In genomic region chr15:65337436-65338070, GRCh38 we compare ENCODE assay signal across 21 cellular contexts. TPM values are rescaled to one million over a fixed set of nuclear protein-coding genes. Genes with fewer than 3 reads are reported as not detected.
DNase-seq lines count a peak whose midpoint lies in the region; ATAC-seq and TF ChIP-seq lines count a peak whose summit lies in the region.
"Had no signal": no experiment of that assay in that cellular context is flagged by ENCODE, and none has a peak within 500 bp of the region (broad histone marks: within the 10 kb centered on the region; RNA-seq: fewer than 3 reads in every experiment).

No MANE protein-coding gene starts in this region.

- H3K18ac ChIP-seq in mesenchymal stem cell (ENCODE audit: low read depth in 1 of 2, low read length in 2 of 2) = peak overlapping the region; percentile 26 to 80

- H3K27me3 ChIP-seq in BE2C (no peaks in the 10 kb centered on the region), mesenchymal stem cell (ENCODE audit: control insufficient read depth in 1 of 2, insufficient read depth in 1 of 2, low read length in 2 of 2) (peaks cover 51 to 73% of the 10 kb centered on the region in 2 experiments)
- no peaks in the 10 kb centered on the region for H3K27me3 ChIP-seq in CD8-positive, alpha-beta memory T cell (ENCODE audit: insufficient read depth, low read length, poor library complexity, severe bottlenecking)
- H3K27me3 ChIP-seq: upper lobe of right lung had no signal

- no peak overlapping the region for H3K9ac ChIP-seq in mesenchymal stem cell (ENCODE audit: low read length)

- H3K4me3 ChIP-seq in BE2C (ENCODE audit: low read depth, low read length) = peak overlapping the region; percentile 23
- H3K4me3 ChIP-seq in mesenchymal stem cell (ENCODE audit: insufficient read depth in 1 of 2, low read depth in 1 of 2, low read length in 2 of 2) = no peak overlapping the region
- no peak overlapping the region for H3K4me3 ChIP-seq in CD8-positive, alpha-beta memory T cell (ENCODE audit: low read length)
- H3K4me3 ChIP-seq: SJSA1, upper lobe of right lung had no signal

- H3K27ac Mint-ChIP-seq in IgD-negative memory B cell = peak overlapping the region in 1 of 3 donors; percentile 5
- H3K27ac Mint-ChIP-seq in activated CD4-positive, alpha-beta T cell treated with anti-CD3 and anti-CD28 coated beads for 36 hours = no peak overlapping the region
- peak overlapping the region in 1 of 8 donors; percentile 29 for H3K27ac Mint-ChIP-seq in CD8-positive, alpha-beta memory T cell
- H3K27ac Mint-ChIP-seq: activated T-helper 2 cell treated with anti-CD3 and anti-CD28 coated beads, Interferon-gamma antibody, Interleukin-2, Interleukin-4, amounts not matched to agents 10 μg/mL and 5 μg/mL and 100 μg/mL, durations not matched to agents 14 hours and 24 hours and 36 hours had no signal

- no peak overlapping the region for H2BK5ac ChIP-seq in mesenchymal stem cell (ENCODE audit: low read depth, low read length, poor library complexity, severe bottlenecking)

- H3K14ac ChIP-seq in mesenchymal stem cell (ENCODE audit: low read length in 2 of 2) = peak overlapping the region in 1 of 2 experiments; percentile 61

- CTCF ChIA-PET in activated CD4-positive, alpha-beta T cell treated with anti-CD3 and anti-CD28 coated beads for 36 hours (lab: Charles Lee) = interaction anchor here (0.8 to 2.5 kb wide), 4 partner anchors 12 to 47 kb away, joined by 3 to 11 read pairs (median 4); no protein-coding TSS in a partner anchor
- CTCF ChIA-PET in CD8-positive, alpha-beta memory T cell (lab: Charles Lee) = interaction anchor here (1.3 kb wide), 1 partner anchor 18 kb away, joined by 5 read pairs; no protein-coding TSS in a partner anchor

- peak overlapping the region; percentile 89 for H4K8ac ChIP-seq in mesenchymal stem cell (ENCODE audit: low read length)

- H3K4ac ChIP-seq in mesenchymal stem cell (ENCODE audit: low read depth in 1 of 2, low read length in 2 of 2) = peak overlapping the region; percentile 41 to 69

- H3K36me3 ChIP-seq in BE2C = no peaks in the 10 kb centered on the region
- H3K36me3 ChIP-seq in mesenchymal stem cell (ENCODE audit: control insufficient read depth in 1 of 2, insufficient read depth in 2 of 2, low read depth in 1 of 2, low read length in 2 of 2) = no peaks in the 10 kb centered on the region
- no peaks in the 10 kb centered on the region for H3K36me3 ChIP-seq in CD8-positive, alpha-beta memory T cell (ENCODE audit: insufficient read depth, low read length)
- H3K36me3 ChIP-seq: SJSA1, upper lobe of right lung had no signal

- no peak overlapping the region for H3K4me2 ChIP-seq in mesenchymal stem cell (ENCODE audit: low read length, poor library complexity, severe bottlenecking)

- ATAC-seq in activated CD4-positive, alpha-beta T cell treated with anti-CD3 and anti-CD28 coated beads for 36 hours = no peak
- ATAC-seq: upper lobe of right lung had no signal

- H3K9me3 Mint-ChIP-seq in IgD-negative memory B cell = peaks cover 0 to 2% (median 0%) of the 10 kb centered on the region in 3 donors
- no peaks in the 10 kb centered on the region for H3K9me3 Mint-ChIP-seq in activated CD4-positive, alpha-beta T cell treated with anti-CD3 and anti-CD28 coated beads for 36 hours (ENCODE audit: low read depth)
- H3K9me3 Mint-ChIP-seq in CD8-positive, alpha-beta memory T cell = no peaks in the 10 kb centered on the region
- H3K9me3 Mint-ChIP-seq: activated T-helper 2 cell treated with anti-CD3 and anti-CD28 coated beads, Interferon-gamma antibody, Interleukin-2, Interleukin-4, amounts not matched to agents 10 μg/mL and 5 μg/mL and 100 μg/mL, durations not matched to agents 14 hours and 24 hours and 36 hours had no signal

- POLR2A ChIA-PET in activated CD4-positive, alpha-beta T cell treated with anti-CD3 and anti-CD28 coated beads for 36 hours (lab: Charles Lee) = interaction anchor here (1.3 kb wide), 1 partner anchor 33 kb away, joined by 3 read pairs; the partner anchor contains the start of gene RNU5B-1
- POLR2A ChIA-PET in CD8-positive, alpha-beta memory T cell (lab: Charles Lee) = no interaction called here

- H3K9me3 ChIP-seq in BE2C (no peaks in the 10 kb centered on the region), mesenchymal stem cell (ENCODE audit: control insufficient read depth, low read length) (no peaks in the 10 kb centered on the region)
- H3K9me3 ChIP-seq in CD8-positive, alpha-beta memory T cell (ENCODE audit: low read length) = no peaks in the 10 kb centered on the region
- H3K9me3 ChIP-seq: SJSA1, upper lobe of right lung had no signal

- H2BK12ac ChIP-seq in mesenchymal stem cell (ENCODE audit: low read length in 2 of 2) = peak overlapping the region; percentile 63 to 90

- peak overlapping the region in 1 of 2 experiments; percentile 74 for H3K23ac ChIP-seq in mesenchymal stem cell (ENCODE audit: low read length in 2 of 2)

- H3K36me3 Mint-ChIP-seq in IgD-negative memory B cell = peaks cover 5% of the 10 kb centered on the region
- H3K36me3 Mint-ChIP-seq in activated CD4-positive, alpha-beta T cell treated with anti-CD3 and anti-CD28 coated beads for 36 hours (ENCODE audit: low read depth) = no peaks in the 10 kb centered on the region
- H3K36me3 Mint-ChIP-seq in CD8-positive, alpha-beta memory T cell = no peaks in the 10 kb centered on the region

- no peak overlapping the region for H2AFZ ChIP-seq in mesenchymal stem cell (ENCODE audit: low read depth, low read length)

- no peak for TF ChIP-seq CTCF in BE2C (IDR thresholded peaks at IDR 0.05; ENCODE audit: low read depth, low read length)

- H3K79me1 ChIP-seq in mesenchymal stem cell (replicated peaks; ENCODE audit: low read length, poor library complexity, severe bottlenecking) = no peaks in the 10 kb centered on the region

- H3K4me1 ChIP-seq in BE2C = peaks cover 71% of the 10 kb centered on the region
- peaks cover 11% of the 10 kb centered on the region for H3K4me1 ChIP-seq in mesenchymal stem cell (ENCODE audit: control insufficient read depth, insufficient read depth, low read depth, low read length)
- H3K4me1 ChIP-seq in CD8-positive, alpha-beta memory T cell (ENCODE audit: insufficient read depth, low read length) = no peaks in the 10 kb centered on the region
- H3K4me1 ChIP-seq: SJSA1, upper lobe of right lung had no signal

- H3K27ac ChIP-seq in mesenchymal stem cell (ENCODE audit: low read length, poor library complexity, severe bottlenecking) = no peak overlapping the region
- no peak overlapping the region for H3K27ac ChIP-seq in CD8-positive, alpha-beta memory T cell (ENCODE audit: low read depth, low read length)
- H3K27ac ChIP-seq: SJSA1, upper lobe of right lung had no signal

- H2AK5ac ChIP-seq in mesenchymal stem cell (ENCODE audit: low read length, severe bottlenecking) = no peak overlapping the region

- intact Hi-C loops in activated CD4-positive, alpha-beta T cell treated with anti-CD3 and anti-CD28 coated beads for 36 hours (cut with DNase I, micrococcal nuclease) = no loop called here

- peak overlapping the region; percentile 64 for H2BK120ac ChIP-seq in mesenchymal stem cell (ENCODE audit: low read depth, low read length)

- peaks cover 30% of the 10 kb centered on the region for H3K27me3 Mint-ChIP-seq in IgD-negative memory B cell
- peaks cover 4% of the 10 kb centered on the region for H3K27me3 Mint-ChIP-seq in activated CD4-positive, alpha-beta T cell treated with anti-CD3 and anti-CD28 coated beads for 36 hours
- H3K27me3 Mint-ChIP-seq in CD8-positive, alpha-beta memory T cell = peaks cover 13 to 29% of the 10 kb centered on the region in 2 donors

- no peak overlapping the region for H2BK15ac ChIP-seq in mesenchymal stem cell (ENCODE audit: low read depth, poor library complexity, severe bottlenecking)

- H3K4me3 Mint-ChIP-seq in IgD-negative memory B cell = peak overlapping the region in 3 of 4 donors; percentile 64 to 93 (median 93)
- H3K4me3 Mint-ChIP-seq in activated CD4-positive, alpha-beta T cell treated with anti-CD3 and anti-CD28 coated beads for 36 hours = no peak overlapping the region
- H3K4me3 Mint-ChIP-seq in CD8-positive, alpha-beta memory T cell = no peak overlapping the region

- peaks cover 14 to 23% (median 17%) of the 10 kb centered on the region in 3 donors for H3K4me1 Mint-ChIP-seq in IgD-negative memory B cell
- no peaks in the 10 kb centered on the region for H3K4me1 Mint-ChIP-seq in activated CD4-positive, alpha-beta T cell treated with anti-CD3 and anti-CD28 coated beads for 36 hours
- H3K4me1 Mint-ChIP-seq in CD8-positive, alpha-beta memory T cell = peaks cover 0 to 2% (median 0%) of the 10 kb centered on the region in 3 donors

- DNase-seq in BE2C (peak; percentile 95), NCI-H69 (lab: John Stamatoyannopoulos, UW) (peak; percentile 98), mesenchymal stem cell (no peak), amygdala (lab: John Stamatoyannopoulos, UW) (no peak), C1 segment of cervical spinal cord (lab: John Stamatoyannopoulos, UW) (no peak)
- DNase-seq in activated CD4-positive, alpha-beta T cell treated with anti-CD3 and anti-CD28 coated beads for 36 hours = no peak
- DNase-seq in CD8-positive, alpha-beta memory T cell = no peak
- DNase-seq: AML-193; DND-41; HCEC 1CT; KBM-7; midbrain; NCI-H2029 treated with DMSO at 0.1 percent for 48 hours; stimulated activated naive CD4-positive, alpha-beta T cell treated with Interleukin-2 at 50 U/mL for 16 hours; upper lobe of right lung had no signal

- WGBS in mesenchymal stem cell = 68% methylated on average over 4 of the region's 6 CpGs

- peak overlapping the region; percentile 30 for H4K91ac ChIP-seq in mesenchymal stem cell (ENCODE audit: low read length)

RNA-seq across cellular contexts. Expression of gene RNU5B-1, which starts 33.1 kb away (rescaled TPM):
- polyA plus RNA-seq in BE2C (2012; ENCODE audit: insufficient read depth, insufficient read length, low read depth) = not detected
- polyA plus RNA-seq in IgD-negative memory B cell = not detected
- not detected for polyA plus RNA-seq in mesenchymal stem cell (2013, experiment 1 of 2)
- polyA plus RNA-seq in mesenchymal stem cell (2013, experiment 2 of 2) = not detected
- total RNA-seq in activated CD4-positive, alpha-beta T cell treated with anti-CD3 and anti-CD28 coated beads for 36 hours = not detected
- total RNA-seq in CD8-positive, alpha-beta memory T cell = not detected
- polyA plus RNA-seq in CD8-positive, alpha-beta memory T cell = not detected
- total RNA-seq: activated T-helper 2 cell treated with anti-CD3 and anti-CD28 coated beads, Interferon-gamma antibody, Interleukin-2, Interleukin-4, amounts not matched to agents 10 μg/mL and 5 μg/mL and 100 μg/mL, durations not matched to agents 14 hours and 24 hours and 36 hours; glomerular endothelial cell; omental fat pad; SJSA1; skeletal muscle tissue had no signal

RNA-seq across cellular contexts. Expression of gene IGDCC3, which starts 40.2 kb away (rescaled TPM):
- 92.6 TPM for polyA plus RNA-seq in BE2C (2012; ENCODE audit: insufficient read depth, insufficient read length, low read depth)
- polyA plus RNA-seq in IgD-negative memory B cell = not detected
- 4.8 TPM for polyA plus RNA-seq in mesenchymal stem cell (2013, experiment 1 of 2)
- 4.8 TPM for polyA plus RNA-seq in mesenchymal stem cell (2013, experiment 2 of 2)
- not detected for total RNA-seq in activated CD4-positive, alpha-beta T cell treated with anti-CD3 and anti-CD28 coated beads for 36 hours
- total RNA-seq in CD8-positive, alpha-beta memory T cell = not detected
- not detected for polyA plus RNA-seq in CD8-positive, alpha-beta memory T cell
- total RNA-seq: activated T-helper 2 cell treated with anti-CD3 and anti-CD28 coated beads, Interferon-gamma antibody, Interleukin-2, Interleukin-4, amounts not matched to agents 10 μg/mL and 5 μg/mL and 100 μg/mL, durations not matched to agents 14 hours and 24 hours and 36 hours; omental fat pad; SJSA1; upper lobe of right lung had no signal

RNA-seq across cellular contexts. Expression of gene RNU5A-1, which starts 41.7 kb away (rescaled TPM):
- polyA plus RNA-seq in BE2C (2012; ENCODE audit: insufficient read depth, insufficient read length, low read depth) = not detected
- polyA plus RNA-seq in IgD-negative memory B cell = not detected
- not detected for polyA plus RNA-seq in mesenchymal stem cell (2013, experiment 1 of 2)
- polyA plus RNA-seq in mesenchymal stem cell (2013, experiment 2 of 2) = not detected
- not detected for total RNA-seq in activated CD4-positive, alpha-beta T cell treated with anti-CD3 and anti-CD28 coated beads for 36 hours
- total RNA-seq in CD8-positive, alpha-beta memory T cell = not detected
- polyA plus RNA-seq in CD8-positive, alpha-beta memory T cell = not detected
- total RNA-seq: activated T-helper 2 cell treated with anti-CD3 and anti-CD28 coated beads, Interferon-gamma antibody, Interleukin-2, Interleukin-4, amounts not matched to agents 10 μg/mL and 5 μg/mL and 100 μg/mL, durations not matched to agents 14 hours and 24 hours and 36 hours; glomerular endothelial cell; omental fat pad; SJSA1; skeletal muscle tissue; upper lobe of right lung had no signal

RNA-seq across cellular contexts. Expression of gene PARP16, which starts 50.9 kb away (rescaled TPM):
- 8.2 TPM for polyA plus RNA-seq in BE2C (2012; ENCODE audit: insufficient read depth, insufficient read length, low read depth)
- 23.5 TPM for polyA plus RNA-seq in IgD-negative memory B cell
- 3.5 TPM for polyA plus RNA-seq in mesenchymal stem cell (2013, experiment 1 of 2)
- polyA plus RNA-seq in mesenchymal stem cell (2013, experiment 2 of 2) = 3.9 TPM
- total RNA-seq in activated CD4-positive, alpha-beta T cell treated with anti-CD3 and anti-CD28 coated beads for 36 hours = 10 to 100 TPM; 17.9 to 20.1 TPM
- 10 to 100 TPM; 14.1 to 14.7 TPM for total RNA-seq in CD8-positive, alpha-beta memory T cell
- 30.9 TPM for polyA plus RNA-seq in CD8-positive, alpha-beta memory T cell

Comparison
In these comparisons a context has a peak if more than half of its experiments do, and no peak if none do; other contexts are left out.
1. DNase-seq: peak in BE2C (single experiment) and NCI-H69 (single experiment); none in mesenchymal stem cell (single experiment), activated CD4-positive, alpha-beta T cell treated with anti-CD3 and anti-CD28 coated beads for 36 hours (single experiment), CD8-positive, alpha-beta memory T cell (0 of 5), amygdala (0 of 56) and C1 segment of cervical spinal cord (0 of 14).
2. H3K4me3 Mint-ChIP-seq: peak in IgD-negative memory B cell (3 of 4); none in activated CD4-positive, alpha-beta T cell treated with anti-CD3 and anti-CD28 coated beads for 36 hours (single experiment) and CD8-positive, alpha-beta memory T cell (0 of 7).